In the genomic region with DNA sequence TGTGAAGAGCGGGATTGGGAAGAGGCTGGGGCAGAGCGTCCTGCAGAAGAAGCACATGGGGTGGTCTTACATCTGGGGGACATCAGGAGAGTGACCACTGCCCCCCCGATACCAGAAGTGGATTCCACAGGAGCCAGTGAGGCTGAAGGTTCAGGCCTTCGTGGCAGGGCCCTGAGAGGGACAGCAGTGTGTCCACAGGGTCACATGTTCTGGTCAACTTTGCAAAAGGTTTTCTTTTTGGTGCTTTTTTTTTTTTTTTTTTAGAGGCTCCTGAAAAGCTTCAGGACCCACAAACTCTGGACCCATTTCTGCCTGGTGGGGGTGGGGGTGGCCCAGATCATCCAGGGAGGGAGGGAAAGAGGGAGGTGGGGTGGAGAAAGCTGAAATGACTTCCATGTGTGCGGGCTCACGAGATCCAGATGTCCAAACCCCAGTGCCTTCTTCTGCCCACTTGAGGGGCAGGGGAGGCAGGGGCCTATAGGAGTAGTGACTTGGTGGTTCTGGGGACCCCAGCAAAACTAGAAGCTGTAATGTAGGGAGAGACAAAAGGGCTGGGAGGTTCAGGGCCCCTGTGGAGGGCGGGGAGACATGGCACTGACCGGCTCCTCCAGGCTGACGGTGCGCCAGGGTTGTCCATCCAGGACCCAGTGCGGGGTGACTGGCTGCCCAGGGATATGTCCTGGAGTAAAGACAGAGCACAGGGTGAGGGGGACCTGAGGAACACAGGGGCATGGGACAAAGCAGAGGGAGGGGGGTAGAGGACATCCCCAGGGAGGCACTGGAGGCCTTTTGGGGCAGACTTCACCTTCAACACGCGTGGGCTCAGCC, we compare ENCODE assay signal across 18 cellular contexts. TPM values are rescaled to one million over a fixed set of nuclear protein-coding genes. Genes with fewer than 3 reads are reported as not detected.
A peak's percentile ranks its signal among the peaks of the same experiment; 100 is the strongest.
DNase-seq lines count a peak whose midpoint lies in the region; ATAC-seq and TF ChIP-seq lines count a peak whose summit lies in the region.
"Had no signal": no experiment of that assay in that cellular context is flagged by ENCODE, and none has a peak within 500 bp of the region (broad histone marks: within the 10 kb centered on the region; RNA-seq: fewer than 3 reads in every experiment).

No MANE protein-coding gene starts in this region.

- H3K27me3 ChIP-seq in GM23248 (replicated peaks; ENCODE audit: insufficient read depth) = no peaks in the 10 kb centered on the region
- peaks cover 48% of the 10 kb centered on the region for H3K27me3 ChIP-seq in suprapubic skin
- peaks cover 30% of the 10 kb centered on the region for H3K27me3 ChIP-seq in PC-9 (ENCODE audit: insufficient read depth, low read depth)

- TF ChIP-seq CTCF in mesothelial cell of epicardium (IDR thresholded peaks at IDR 0.05; ENCODE audit: unreplicated experiment) (no peak), suprapubic skin (IDR thresholded peaks at IDR 0.05) (no peak), PC-9 (conservative IDR thresholded peaks at IDR 0.05) (no peak)

- peaks cover 14% of the 10 kb centered on the region for H3K4me1 Mint-ChIP-seq in dendritic cell treated with granulocyte-macrophage colony-stimulating factor and Interleukin-4, amounts not matched to agents 40 ng/mL and 50 ng/mL, for 4 days (ENCODE audit: low read depth)
- peaks cover 42% of the 10 kb centered on the region for H3K4me1 Mint-ChIP-seq in mesothelial cell of epicardium

- H3F3A ChIP-seq in GM23248 (ENCODE audit: insufficient read depth) = peaks cover 8% of the 10 kb centered on the region; the same call in 1 of the 2 replicates
- no peaks in the 10 kb centered on the region for H3F3A ChIP-seq in PC-9 (ENCODE audit: insufficient read depth, low read depth)

- H2AFZ ChIP-seq in GM23248 (peak overlapping the region; percentile 56), PC-9 (no peak overlapping the region)

- no peaks in the 10 kb centered on the region for H3K36me3 ChIP-seq in GM23248 (ENCODE audit: low read depth)
- H3K36me3 ChIP-seq in suprapubic skin = no peaks in the 10 kb centered on the region
- no peaks in the 10 kb centered on the region for H3K36me3 ChIP-seq in PC-9 (ENCODE audit: low read depth)
- H3K36me3 ChIP-seq: BLaER1 treated with 17β-estradiol and CSF1 and Interleukin-3, amounts not matched to agents 10 nM and 100 nM; spleen had no signal

- H4K20me1 ChIP-seq in GM23248 (ENCODE audit: insufficient read depth) (no peaks in the 10 kb centered on the region), PC-9 (ENCODE audit: insufficient read depth) (no peaks in the 10 kb centered on the region)

- H3K36me3 Mint-ChIP-seq in dendritic cell treated with granulocyte-macrophage colony-stimulating factor and Interleukin-4, amounts not matched to agents 40 ng/mL and 50 ng/mL, for 4 days (ENCODE audit: low read depth) = no peaks in the 10 kb centered on the region
- H3K36me3 Mint-ChIP-seq in mesothelial cell of epicardium = peaks cover under 1% of the 10 kb centered on the region

- peak overlapping the region; percentile 0 for H3K27ac Mint-ChIP-seq in dendritic cell treated with granulocyte-macrophage colony-stimulating factor and Interleukin-4, amounts not matched to agents 40 ng/mL and 50 ng/mL, for 4 days
- peak overlapping the region; percentile 85 for H3K27ac Mint-ChIP-seq in mesothelial cell of epicardium

- H3K4me3 ChIP-seq in GM23248 (peak overlapping the region; percentile 73), suprapubic skin (peak overlapping the region; percentile 54), PC-9 (no peak overlapping the region)
- H3K4me3 ChIP-seq: BLaER1 treated with 17β-estradiol and CSF1 and Interleukin-3, amounts not matched to agents 10 nM and 100 nM; lung; spleen had no signal

- intact Hi-C loops in dendritic cell treated with granulocyte-macrophage colony-stimulating factor and Interleukin-4, amounts not matched to agents 40 ng/mL and 50 ng/mL, for 4 days (cut with micrococcal nuclease) = no loop called here
- intact Hi-C loops in PC-9 (cut with micrococcal nuclease; ENCODE audit: unreplicated experiment) = loop anchor here (5.0 kb wide), 2 partner anchors 103 to 408 kb away; a partner anchor contains a TSS

- ATAC-seq in HG02623 (IDR thresholded peaks at IDR 0.05; ENCODE audit: unreplicated experiment) = no peak
- no peak for ATAC-seq in GM19467 (IDR thresholded peaks at IDR 0.05; ENCODE audit: unreplicated experiment)
- ATAC-seq: PC-3 had no signal

- H3K4me1 ChIP-seq in GM23248 (ENCODE audit: insufficient read depth) (peaks cover 40% of the 10 kb centered on the region), suprapubic skin (peaks cover 42% of the 10 kb centered on the region), PC-9 (replicated peaks; ENCODE audit: insufficient read depth) (no peaks in the 10 kb centered on the region)

- CTCF ChIA-PET in PC-9 (lab: Charles Lee) = interaction anchor here (0.6 to 0.7 kb wide), 4 partner anchors 68 to 432 kb away, joined by 3 to 17 read pairs (median 4); no protein-coding TSS in a partner anchor

- H3K9me3 ChIP-seq in GM23248 (ENCODE audit: low read depth) = no peaks in the 10 kb centered on the region
- no peaks in the 10 kb centered on the region for H3K9me3 ChIP-seq in suprapubic skin
- no peaks in the 10 kb centered on the region for H3K9me3 ChIP-seq in PC-9 (ENCODE audit: insufficient read depth, low read depth)
- H3K9me3 ChIP-seq: BLaER1 treated with 17β-estradiol and CSF1 and Interleukin-3, amounts not matched to agents 10 nM and 100 nM; spleen had no signal

- in situ Hi-C loops in GM23248 (cut with MboI) = no loop called here

- DNase-seq in GM23248 = peak; percentile 55
- DNase-seq in mesothelial cell of epicardium (ENCODE audit: low spot score in 2 of 2, unreplicated experiment in 2 of 2) = no peak
- DNase-seq in suprapubic skin (ENCODE audit: low spot score in 2 of 2) = no peak
- DNase-seq in NCI-H510A (lab: John Stamatoyannopoulos, UW) = no peak
- no peak for DNase-seq in PC-9
- DNase-seq: activated gamma-delta T cell treated with Interleukin-2 at 50 U/mL for 16 hours, NCI-H1694, NCI-H526 treated with DMSO at 0.1 percent for 48 hours, PC-3, spleen had no signal

- H3K27me3 Mint-ChIP-seq in dendritic cell treated with granulocyte-macrophage colony-stimulating factor and Interleukin-4, amounts not matched to agents 40 ng/mL and 50 ng/mL, for 4 days = peaks cover 89% of the 10 kb centered on the region
- peaks cover 59% of the 10 kb centered on the region for H3K27me3 Mint-ChIP-seq in mesothelial cell of epicardium (ENCODE audit: low read depth)

- H3K4me3 Mint-ChIP-seq in dendritic cell treated with granulocyte-macrophage colony-stimulating factor and Interleukin-4, amounts not matched to agents 40 ng/mL and 50 ng/mL, for 4 days = no peak overlapping the region
- peak overlapping the region; percentile 49 for H3K4me3 Mint-ChIP-seq in mesothelial cell of epicardium

- WGBS in GM23248 (ENCODE audit: low coverage in 1 of 2, low lambda C conversion rate in 2 of 2, missing lambda C conversion rate in 2 of 2), 2 experiments = 21 to 27% methylated on average over 11 to 13 of the region's 13 CpGs
- WGBS in suprapubic skin = 77% methylated on average over 13 of the region's 13 CpGs

- H3K4me2 ChIP-seq in GM23248 (ENCODE audit: unreplicated experiment) = peak overlapping the region; percentile 84
- no peak overlapping the region for H3K4me2 ChIP-seq in PC-9

- no peaks in the 10 kb centered on the region for H3K9me3 Mint-ChIP-seq in dendritic cell treated with granulocyte-macrophage colony-stimulating factor and Interleukin-4, amounts not matched to agents 40 ng/mL and 50 ng/mL, for 4 days
- H3K9me3 Mint-ChIP-seq in mesothelial cell of epicardium = no peaks in the 10 kb centered on the region

- POLR2A ChIA-PET in PC-9 (lab: Charles Lee; ENCODE audit: unreplicated experiment) = no interaction called here

- H3K9me2 ChIP-seq in GM23248 (ENCODE audit: insufficient read depth) = no peaks in the 10 kb centered on the region
- no peaks in the 10 kb centered on the region for H3K9me2 ChIP-seq in PC-9 (ENCODE audit: insufficient read depth)

- H3K79me2 ChIP-seq in GM23248 (ENCODE audit: insufficient read depth) = no peaks in the 10 kb centered on the region
- H3K79me2 ChIP-seq in PC-9 (ENCODE audit: low read depth) = no peaks in the 10 kb centered on the region

- TF ChIP-seq EP300 in suprapubic skin (IDR thresholded peaks at IDR 0.05) = no peak

- peak overlapping the region; percentile 71 for H3K9ac ChIP-seq in GM23248

- BruUV-seq in PC-9 (replicated peaks; lab: Mats Ljungman, UMichigan) = no TSS peak

- no peak for TF ChIP-seq POLR2A in suprapubic skin (IDR thresholded peaks at IDR 0.05)

- peak overlapping the region; percentile 73 for H3K27ac ChIP-seq in GM23248
- H3K27ac ChIP-seq in suprapubic skin = peak overlapping the region; percentile 85
- no peak overlapping the region for H3K27ac ChIP-seq in PC-9
- H3K27ac ChIP-seq: BLaER1 treated with 17β-estradiol and CSF1 and Interleukin-3, amounts not matched to agents 10 nM and 100 nM had no signal

RNA-seq across cellular contexts. Expression of a gene that starts 2.7 kb away (rescaled TPM):
- total RNA-seq in GM23248 (2014; rRNA removed; shearing (Covaris generic)) = 53.1 and 57.9 TPM in 2 replicates
- polyA plus RNA-seq in GM23248 (2016; fragmentation: Nextera tagmentation; extraction: Ambion mirVana) = 17.4 and 22.6 TPM in 2 replicates
- total RNA-seq in mesothelial cell of epicardium = 83.0 to 91.1 TPM (median 87.4 TPM) in 3 replicates
- total RNA-seq in suprapubic skin = 10 to 100 TPM in 3 of 4 donors, 1 to 10 TPM in 1; 6.3 to 24.3 (median 13.4) TPM
- not detected in 2 replicates for total RNA-seq in PC-9 (2021)
- total RNA-seq: activated CD8-positive, alpha-beta memory T cell treated with anti-CD3 and anti-CD28 coated beads for 36 hours had no signal

RNA-seq across cellular contexts. Expression of a gene that starts 15.9 kb away (rescaled TPM):
- total RNA-seq in GM23248 (2014; rRNA removed; shearing (Covaris generic)) = not detected in 2 replicates
- polyA plus RNA-seq in GM23248 (2016; fragmentation: Nextera tagmentation; extraction: Ambion mirVana) = not detected in 2 replicates
- total RNA-seq in mesothelial cell of epicardium = not detected in 3 replicates
- total RNA-seq in suprapubic skin = not detected
- total RNA-seq in PC-9 (2021) = not detected in 2 replicates
- total RNA-seq: activated CD8-positive, alpha-beta memory T cell treated with anti-CD3 and anti-CD28 coated beads for 36 hours; LHCN-M2; lung; PC-3; spleen; subcutaneous adipose tissue had no signal
- polyA plus RNA-seq: lung, spleen had no signal

RNA-seq across cellular contexts. Expression of a gene that starts 33.3 kb away (rescaled TPM):
- not detected in 2 replicates for total RNA-seq in GM23248 (2014; rRNA removed; shearing (Covaris generic))
- polyA plus RNA-seq in GM23248 (2016; fragmentation: Nextera tagmentation; extraction: Ambion mirVana) = not detected in 2 replicates
- total RNA-seq in mesothelial cell of epicardium = 0.04 TPM in 1 of 3 replicates, not detected in the others
- 1 to 10 TPM in 2 of 4 donors, under 1 TPM in 2; 0.60 to 3.5 (median 1.1) TPM for total RNA-seq in suprapubic skin
- total RNA-seq in PC-9 (2021) = 0.13 TPM in 1 of 2 replicates, not detected in the other
- total RNA-seq: activated CD8-positive, alpha-beta memory T cell treated with anti-CD3 and anti-CD28 coated beads for 36 hours; LHCN-M2; PC-3 had no signal

RNA-seq across cellular contexts. Expression of a gene that starts 53.4 kb away (rescaled TPM):
- total RNA-seq in GM23248 (2014; rRNA removed; shearing (Covaris generic)) = not detected in 2 replicates
- polyA plus RNA-seq in GM23248 (2016; fragmentation: Nextera tagmentation; extraction: Ambion mirVana) = 0.06 and 0.11 TPM in 2 replicates
- total RNA-seq in mesothelial cell of epicardium (11.5 to 13.0 TPM (median 12.0 TPM) in 3 replicates), suprapubic skin (1 to 10 TPM; 1.9 to 8.7 (median 4.4) TPM), PC-9 (2021) (not detected in 2 replicates)
- total RNA-seq: activated CD8-positive, alpha-beta memory T cell treated with anti-CD3 and anti-CD28 coated beads for 36 hours; LHCN-M2; PC-3 had no signal
